21 cellular contexts compared by ENCODE assay signal in genomic region chr9:3281399-3281798, GRCh38.
DNase-seq lines count a peak whose midpoint lies in the region; ATAC-seq, FAIRE-seq and TF ChIP-seq lines count a peak whose summit lies in the region.
"Had no signal": no experiment of that assay in that cellular context is flagged by ENCODE, and none has a peak within 500 bp of the region (broad histone marks: within the 10 kb centered on the region; RNA-seq: fewer than 3 reads in every experiment).

No MANE protein-coding gene starts in this region.

- no peaks in the 10 kb centered on the region for H3K27me3 ChIP-seq in endothelial cell of umbilical vein (ENCODE audit: control insufficient read depth in 2 of 2, insufficient read depth in 2 of 2, low read length in 2 of 2)
- H3K27me3 ChIP-seq: neutrophil, upper lobe of left lung had no signal

- no peaks in the 10 kb centered on the region for H3K79me2 ChIP-seq in endothelial cell of umbilical vein (ENCODE audit: control insufficient read depth, insufficient read depth, low read length)

- no peak overlapping the region for H2AFZ ChIP-seq in endothelial cell of umbilical vein (ENCODE audit: low read depth, low read length)

- CTCF ChIA-PET in endothelial cell of umbilical vein (lab: Charles Lee), result interaction anchor here (1.4 kb wide), 1 partner anchor 160 kb away, joined by 3 read pairs; no protein-coding TSS in a partner anchor

- no peaks in the 10 kb centered on the region for H4K20me1 ChIP-seq in endothelial cell of umbilical vein (replicated peaks; ENCODE audit: control insufficient read depth, extremely low read depth, insufficient read depth, low read length)

- peak; percentile 57 for FAIRE-seq in endothelial cell of umbilical vein (lab: Jason Lieb, UNC)
- FAIRE-seq: astrocyte, colon, GM12891, H1 had no signal

- POLR2A ChIA-PET in endothelial cell of umbilical vein (lab: Charles Lee), result no interaction called here

- no peak for TF ChIP-seq CTCF in endothelial cell of umbilical vein (IDR thresholded peaks at IDR 0.05; ENCODE audit: extremely low read depth in 1 of 2, insufficient read depth in 1 of 2, low read depth in 1 of 2, low read length in 2 of 2)

- H3K9me1 ChIP-seq in endothelial cell of umbilical vein (replicated peaks; ENCODE audit: control insufficient read depth, extremely low read depth, insufficient read depth, low read length), result no peaks in the 10 kb centered on the region

- H3K27ac ChIP-seq in endothelial cell of umbilical vein (ENCODE audit: insufficient read depth, low read depth, low read length), result no peak overlapping the region
- H3K27ac ChIP-seq: neutrophil, RWPE1, upper lobe of left lung had no signal

- DNase-seq in endothelial cell of umbilical vein (ENCODE audit: low read depth, low spot score) (no peak), T-helper 9 cell (no peak)
- DNase-seq in stimulated activated CD4-positive, alpha-beta T cell treated with anti-CD3 and anti-CD28 coated beads, Interleukin-15, amount 100 ng/mL, for 24 hours, result no peak
- DNase-seq in stimulated activated CD4-positive, alpha-beta T cell treated with anti-CD3 and anti-CD28 coated beads, Interleukin-1b, Interleukin-23, amount 100 ng/mL, for 48 hours, result no peak
- DNase-seq: COR-L47; glutamatergic neuron; islet precursor cell; mesenchymal stem cell; stimulated activated CD4-positive, alpha-beta T cell treated with anti-CD3 and anti-CD28 coated beads, Interleukin-4, amount 100 ng/mL, for 4 hours; upper lobe of left lung had no signal

- no peak overlapping the region for H3K4me2 ChIP-seq in endothelial cell of umbilical vein (ENCODE audit: insufficient read depth, low read length)

- TF ChIP-seq POLR2A in endothelial cell of umbilical vein (IDR thresholded peaks at IDR 0.05; ENCODE audit: low read depth, low read length), result no peak

- H3K4me1 ChIP-seq in endothelial cell of umbilical vein (ENCODE audit: control insufficient read depth, extremely low read depth, insufficient read depth, low read length), result no peaks in the 10 kb centered on the region
- H3K4me1 ChIP-seq: upper lobe of left lung had no signal

- no peaks in the 10 kb centered on the region for H3K36me3 ChIP-seq in endothelial cell of umbilical vein (ENCODE audit: control insufficient read depth in 2 of 2, extremely low read depth in 1 of 2, insufficient read depth in 2 of 2, low read length in 2 of 2)
- H3K36me3 ChIP-seq: neutrophil had no signal

- dilution Hi-C loops in endothelial cell of umbilical vein (cut with MboI; ENCODE audit: extremely low pct_ligation_motif_present, low sequenced_read_pairs), result no loop called here

- peak; percentile 55 for ATAC-seq in GM19023 (IDR thresholded peaks at IDR 0.05; ENCODE audit: unreplicated experiment)
- peak; percentile 91 for ATAC-seq in GM21619 (IDR thresholded peaks at IDR 0.05; ENCODE audit: unreplicated experiment)
- peak; percentile 76 for ATAC-seq in HG03095 (IDR thresholded peaks at IDR 0.05; ENCODE audit: unreplicated experiment)
- ATAC-seq in esophagus mucosa, result no peak
- ATAC-seq: sciatic nerve had no signal

- H3K9me3 ChIP-seq in endothelial cell of umbilical vein (replicated peaks; ENCODE audit: control insufficient read depth, insufficient read depth, low read length), result no peaks in the 10 kb centered on the region
- H3K9me3 ChIP-seq: neutrophil, upper lobe of left lung had no signal

- intact Hi-C loops in endothelial cell of umbilical vein (cut with micrococcal nuclease), result no loop called here

- H3K4me3 ChIP-seq in endothelial cell of umbilical vein (replicated peaks in 1 of 3; ENCODE audit: insufficient read depth in 1 of 3, low read depth in 1 of 3, low read length in 3 of 3), result no peak overlapping the region
- H3K4me3 ChIP-seq: upper lobe of left lung had no signal

- BruUV-seq in endothelial cell of umbilical vein (replicated peaks; lab: Mats Ljungman, UMichigan), result no TSS peak

- H3K9ac ChIP-seq in endothelial cell of umbilical vein (replicated peaks; ENCODE audit: extremely low read depth, insufficient read depth, low read length), result no peak overlapping the region

TF ChIP-seq in endothelial cell of umbilical vein, 7 proteins besides CTCF, POLR2A, EP300 and RAD21:
- TF ChIP-seq JUN (IDR thresholded peaks at IDR 0.05; ENCODE audit: borderline replicate concordance, insufficient read depth, insufficient read length, low read depth) (no peak), MAX (IDR thresholded peaks at IDR 0.05; ENCODE audit: insufficient read depth, insufficient read length) (no peak), GATA2 (IDR thresholded peaks at IDR 0.05; ENCODE audit: insufficient read depth, insufficient read length, low read depth, low read length) (no peak)
